In the genomic region with DNA sequence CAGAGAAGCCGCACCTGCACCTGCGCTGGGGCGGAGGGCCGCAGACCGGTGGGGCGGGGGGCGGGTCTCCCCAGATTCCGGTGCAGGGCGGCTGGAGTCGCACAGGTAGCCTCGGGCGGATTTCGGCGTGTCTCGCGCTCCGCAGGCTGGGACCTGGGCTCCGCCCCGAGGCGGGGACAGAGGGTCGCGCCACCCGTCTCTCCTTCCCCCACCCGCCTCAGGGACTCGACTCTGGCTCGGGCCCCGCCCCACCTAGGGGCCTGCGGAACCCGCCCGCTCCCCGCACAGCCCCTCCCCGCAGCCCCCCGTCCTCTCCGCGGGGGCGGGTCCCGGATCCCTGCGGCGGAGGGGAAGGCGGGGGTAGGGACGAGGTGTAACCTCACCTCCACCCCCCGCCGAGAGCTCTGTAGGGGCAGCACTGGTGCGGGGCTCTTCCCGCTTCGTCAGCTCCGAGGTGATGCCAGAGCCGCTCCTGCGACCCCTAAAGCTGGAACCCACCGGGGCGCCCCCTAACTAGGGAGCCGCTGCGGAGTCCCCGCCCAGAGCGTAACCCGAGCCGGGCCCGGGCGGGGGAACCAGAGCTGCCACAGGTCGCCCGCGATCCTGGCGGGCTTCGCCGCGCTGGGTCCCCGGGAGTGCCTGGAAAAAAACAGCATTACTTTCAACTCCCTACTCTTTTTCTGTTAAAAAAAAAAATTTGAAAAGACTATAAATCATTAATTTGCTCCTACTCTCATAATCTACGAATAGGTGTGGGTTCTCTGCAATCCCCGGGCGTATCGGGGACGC, we compare ENCODE assay signal across 8 cellular contexts. TPM values are rescaled to one million over a fixed set of nuclear protein-coding genes. Genes with fewer than 3 reads are reported as not detected.
DNase-seq lines count a peak whose midpoint lies in the region; ATAC-seq and TF ChIP-seq lines count a peak whose summit lies in the region.

TSS of gene SLC29A2 (minus strand) at position 134 of the 789 bp plus-strand sequence. CDS start 169 bp downstream, outside the sequence.

- H4K20me1 ChIP-seq in BLaER1, result peaks cover 37% of the 10 kb centered on the region
- H4K20me1 ChIP-seq in KMS-11 (ENCODE audit: insufficient read depth), result no peaks in the 10 kb centered on the region

- H3K27ac ChIP-seq in BLaER1 (peak within 1 kb of the TSS; percentile 90), KMS-11 (no peak within 1 kb of the TSS), upper lobe of left lung (peak within 1 kb of the TSS; percentile 79 to 87 (median 83))

- H3K9ac ChIP-seq in BLaER1, result peak within 1 kb of the TSS; percentile 84
- H3K9ac ChIP-seq in KMS-11, result no peak within 1 kb of the TSS

- DNase-seq in RKO (ENCODE audit: low spot score) (peak; percentile 45), head of caudate nucleus (peak in 41 of 42 donors; percentile 38 to 83 (median 65)), posterior vena cava (ENCODE audit: low spot score) (peak; percentile 79), upper lobe of left lung (peak; percentile 92 to 95)
- DNase-seq in activated effector memory CD4-positive, alpha-beta T cell treated with anti-CD3 and anti-CD28 coated beads, Interleukin-2, amount 50 U/mL, for 16 hours, result peak; percentile 90

- ATAC-seq in GM21390 (IDR thresholded peaks at IDR 0.05; ENCODE audit: unreplicated experiment), result peak; percentile 73
- peak; percentile 84 to 92 for ATAC-seq in upper lobe of left lung (ENCODE audit: low FRiP score in 2 of 2)

- 0 to 1% methylated on average over 28 to 35 of the region's 72 CpGs for WGBS in upper lobe of left lung, 2 donors

- intact Hi-C loops in head of caudate nucleus (cut with DNase I), result no loop called here
- intact Hi-C loops in posterior vena cava (cut with DNase I), result no loop called here

- TF ChIP-seq CTCF in KMS-11 (conservative IDR thresholded peaks at IDR 0.05; ENCODE audit: low read depth, low read length), result no peak
- no peak for TF ChIP-seq CTCF in upper lobe of left lung (IDR thresholded peaks at IDR 0.05)

- H3K4me1 ChIP-seq in BLaER1, result peaks cover 40% of the 10 kb centered on the region
- H3K4me1 ChIP-seq in KMS-11 (ENCODE audit: low read depth, poor library complexity, severe bottlenecking), result no peaks in the 10 kb centered on the region
- H3K4me1 ChIP-seq in upper lobe of left lung, result peaks cover 4 to 31% (median 20%) of the 10 kb centered on the region in 4 donors

- H3K27me3 ChIP-seq in BLaER1 (no peaks in the 10 kb centered on the region), KMS-11 (ENCODE audit: insufficient read depth, low read depth) (peaks cover 59% of the 10 kb centered on the region), upper lobe of left lung (peaks cover 0 to 14% (median 0%) of the 10 kb centered on the region in 4 donors)

- H3K79me2 ChIP-seq in KMS-11 (ENCODE audit: insufficient read depth, low read depth), result no peaks in the 10 kb centered on the region

- TF ChIP-seq EP300 in upper lobe of left lung (IDR thresholded peaks at IDR 0.05), result no peak

- TF ChIP-seq POLR2A in upper lobe of left lung (IDR thresholded peaks at IDR 0.05), result peak in 1 of 4 donors; percentile 59

- H3K4me2 ChIP-seq in BLaER1, result peak within 1 kb of the TSS; percentile 85
- peak within 1 kb of the TSS; percentile 45; the same call in 1 of the 2 replicates for H3K4me2 ChIP-seq in KMS-11

- H3K9me3 ChIP-seq in BLaER1 (no peaks in the 10 kb centered on the region), upper lobe of left lung (no peaks in the 10 kb centered on the region)

- H3K4me3 ChIP-seq in BLaER1, result peak within 1 kb of the TSS; percentile 88
- H3K4me3 ChIP-seq in KMS-11 (IDR thresholded peaks at IDR 0.05; ENCODE audit: insufficient read depth, low read depth, low read length), result no peak within 1 kb of the TSS
- peak within 1 kb of the TSS; percentile 68 to 85 (median 80) for H3K4me3 ChIP-seq in upper lobe of left lung

- H3K36me3 ChIP-seq in BLaER1, result peaks cover 32% of the 10 kb centered on the region
- H3K36me3 ChIP-seq in KMS-11 (ENCODE audit: insufficient read depth), result no peaks in the 10 kb centered on the region
- peaks cover 0 to 4% (median 2%) of the 10 kb centered on the region in 4 donors for H3K36me3 ChIP-seq in upper lobe of left lung

- H2AFZ ChIP-seq in KMS-11 (ENCODE audit: low read depth), result peak within 1 kb of the TSS; percentile 59; the same call in 1 of the 2 replicates

RNA-seq across cellular contexts. Expression of gene SLC29A2, which starts in this region (rescaled TPM):
- total RNA-seq in posterior vena cava (1 to 10 TPM; 1.7 to 2.0 TPM), upper lobe of left lung (10 to 100 TPM in 5 of 6 donors, 1 to 10 TPM in 1; 8.3 to 20.5 (median 13.1) TPM)
